9 cellular contexts compared by ENCODE assay signal in the genomic region with DNA sequence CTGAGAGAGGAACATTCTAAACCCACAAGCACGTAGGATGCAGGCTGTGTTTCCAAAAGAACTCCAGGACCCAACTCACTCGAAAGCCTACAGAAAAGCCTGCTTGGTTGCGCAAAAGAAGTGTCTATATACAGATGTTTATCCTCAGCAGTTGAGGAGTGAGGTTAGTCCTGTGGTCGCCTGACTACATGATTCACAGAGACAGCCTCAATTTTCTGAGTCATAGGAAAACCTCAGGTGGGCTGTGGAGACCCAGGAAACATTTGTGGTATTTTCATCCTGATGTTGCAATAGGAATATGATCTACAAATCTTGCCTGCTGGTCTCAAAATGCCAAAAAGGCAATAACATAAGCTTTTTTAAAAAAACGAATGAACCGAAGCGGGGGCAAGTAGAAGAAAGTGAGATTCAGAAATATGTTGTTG.
DNase-seq lines count a peak whose midpoint lies in the region; ATAC-seq and TF ChIP-seq lines count a peak whose summit lies in the region.
"Had no signal": no experiment of that assay in that cellular context is flagged by ENCODE, and none has a peak within 500 bp of the region (broad histone marks: within the 10 kb centered on the region; RNA-seq: fewer than 3 reads in every experiment).

No MANE protein-coding gene starts in this region.

- no peak overlapping the region for H3K27ac Mint-ChIP-seq in stimulated activated memory B cell treated with anti-CD40 and anti-IgM and Interleukin-4, amounts not matched to agents 10 μg/mL and 1 μg/mL and 100 μg/mL, for 72 hours
- no peak overlapping the region for H3K27ac Mint-ChIP-seq in CD14-positive monocyte
- H3K27ac Mint-ChIP-seq: CD8-positive, alpha-beta memory T cell had no signal

- H4K20me1 ChIP-seq in Loucy (ENCODE audit: insufficient read depth, low read length, poor library complexity, severe bottlenecking): no peaks in the 10 kb centered on the region

- H3K27me3 ChIP-seq in Loucy (ENCODE audit: insufficient read depth, low read length, poor library complexity, severe bottlenecking) (peaks cover 45% of the 10 kb centered on the region), breast epithelium (no peaks in the 10 kb centered on the region)

- no peak overlapping the region for H3K4me3 Mint-ChIP-seq in stimulated activated memory B cell treated with anti-CD40 and anti-IgM and Interleukin-4, amounts not matched to agents 10 μg/mL and 1 μg/mL and 100 μg/mL, for 72 hours
- H3K4me3 Mint-ChIP-seq in CD14-positive monocyte: peak overlapping the region in 1 of 2 donors; percentile 73

- H3K4me1 Mint-ChIP-seq in stimulated activated memory B cell treated with anti-CD40 and anti-IgM and Interleukin-4, amounts not matched to agents 10 μg/mL and 1 μg/mL and 100 μg/mL, for 72 hours: peaks cover 8% of the 10 kb centered on the region
- H3K4me1 Mint-ChIP-seq in CD14-positive monocyte: peaks cover 20% of the 10 kb centered on the region

- no peaks in the 10 kb centered on the region for H3K36me3 ChIP-seq in Loucy (ENCODE audit: insufficient read depth, low read length)
- no peaks in the 10 kb centered on the region for H3K36me3 ChIP-seq in breast epithelium

- DNase-seq in activated CD4-positive, alpha-beta T cell treated with anti-CD3 and anti-CD28 coated beads for 48 hours: peak; percentile 36
- no peak for DNase-seq in activated CD4-positive, alpha-beta T cell treated with anti-CD3 and anti-CD28 coated beads, Interleukin-2, amount 50 U/mL, for 4 hours
- DNase-seq in breast epithelium (ENCODE audit: low spot score in 2 of 2) (no peak), CD14-positive monocyte (ENCODE audit: low spot score) (no peak), hypothalamus (lab: John Stamatoyannopoulos, UW) (no peak), NCI-H2029 treated with DMSO at 0.1 percent for 48 hours (lab: John Stamatoyannopoulos, UW) (no peak)

- H3K9ac ChIP-seq in Loucy (ENCODE audit: low read depth, low read length, poor library complexity, severe bottlenecking): no peak overlapping the region

- no peak overlapping the region for H2AFZ ChIP-seq in Loucy (ENCODE audit: low read length)

- TF ChIP-seq CTCF in Loucy (conservative IDR thresholded peaks at IDR 0.05; ENCODE audit: low read length) (no peak), breast epithelium (IDR thresholded peaks at IDR 0.05) (no peak), CD14-positive monocyte (IDR thresholded peaks at IDR 0.05) (no peak)

- no peaks in the 10 kb centered on the region for H3K9me3 Mint-ChIP-seq in stimulated activated memory B cell treated with anti-CD40 and anti-IgM and Interleukin-4, amounts not matched to agents 10 μg/mL and 1 μg/mL and 100 μg/mL, for 72 hours
- H3K9me3 Mint-ChIP-seq in CD14-positive monocyte: peaks cover 0 to 3% (median 0%) of the 10 kb centered on the region in 7 donors

- no peaks in the 10 kb centered on the region for H3K79me2 ChIP-seq in Loucy (ENCODE audit: insufficient read depth, low read length)

- no peaks in the 10 kb centered on the region for H3K9me2 ChIP-seq in Loucy (replicated peaks; ENCODE audit: low read depth, low read length)

- H3K4me3 ChIP-seq in Loucy (ENCODE audit: low read length, poor library complexity, severe bottlenecking) (peak overlapping the region; percentile 42), breast epithelium (peak overlapping the region in 2 of 3 donors; percentile 1 to 12)

- intact Hi-C loops in breast epithelium (cut with DNase I; ENCODE audit: low total_unique reads) (no loop called here), CD14-positive monocyte (cut with micrococcal nuclease) (no loop called here)

- H3K27ac ChIP-seq in breast epithelium: peak overlapping the region; percentile 19 to 73

- TF ChIP-seq POLR2A in breast epithelium (IDR thresholded peaks at IDR 0.05): no peak

- H3K36me3 Mint-ChIP-seq in stimulated activated memory B cell treated with anti-CD40 and anti-IgM and Interleukin-4, amounts not matched to agents 10 μg/mL and 1 μg/mL and 100 μg/mL, for 72 hours: no peaks in the 10 kb centered on the region
- no peaks in the 10 kb centered on the region for H3K36me3 Mint-ChIP-seq in CD14-positive monocyte
- H3K36me3 Mint-ChIP-seq: CD8-positive, alpha-beta memory T cell had no signal

- peaks cover 6% of the 10 kb centered on the region for H3K4me1 ChIP-seq in Loucy (ENCODE audit: insufficient read depth, low read length, poor library complexity, severe bottlenecking)
- no peaks in the 10 kb centered on the region for H3K4me1 ChIP-seq in breast epithelium

- ATAC-seq in stimulated activated memory B cell treated with anti-CD40 and anti-IgM and Interleukin-4, amounts not matched to agents 10 μg/mL and 1 μg/mL and 100 μg/mL, for 72 hours: peak; percentile 22

- H3K9me3 ChIP-seq in Loucy (ENCODE audit: insufficient read depth, low read depth, low read length) (no peaks in the 10 kb centered on the region), breast epithelium (no peaks in the 10 kb centered on the region)

- H3K27me3 Mint-ChIP-seq in stimulated activated memory B cell treated with anti-CD40 and anti-IgM and Interleukin-4, amounts not matched to agents 10 μg/mL and 1 μg/mL and 100 μg/mL, for 72 hours: no peaks in the 10 kb centered on the region
- H3K27me3 Mint-ChIP-seq in CD14-positive monocyte (ENCODE audit: low read depth in 3 of 3): peaks cover 2 to 23% (median 8%) of the 10 kb centered on the region in 3 donors

- H3F3A ChIP-seq in Loucy (ENCODE audit: low read depth): no peaks in the 10 kb centered on the region

- H3K4me2 ChIP-seq in Loucy (ENCODE audit: low read depth, low read length, poor library complexity, severe bottlenecking): peak overlapping the region; percentile 58
